9 cellular contexts compared by ENCODE assay signal in genomic region chr14:50260511-50260910, GRCh38. TPM values are rescaled to one million over a fixed set of nuclear protein-coding genes. Genes with fewer than 3 reads are reported as not detected.
DNase-seq lines count a peak whose midpoint lies in the region; ATAC-seq, FAIRE-seq and TF ChIP-seq lines count a peak whose summit lies in the region.
"Had no signal": no experiment of that assay in that cellular context is flagged by ENCODE, and none has a peak within 500 bp of the region (broad histone marks: within the 10 kb centered on the region; RNA-seq: fewer than 3 reads in every experiment).

No MANE protein-coding gene starts in this region.

- H3K4me3 ChIP-seq in fibroblast of the aortic adventitia (ENCODE audit: low read depth, low read length) = no peak overlapping the region
- no peak overlapping the region for H3K4me3 ChIP-seq in retinal pigment epithelial cell (ENCODE audit: low read length)
- H3K4me3 ChIP-seq: BLaER1 treated with 17β-estradiol and CSF1 and Interleukin-3, amounts not matched to agents 10 nM and 100 nM had no signal

- DNase-seq in NCI-H1092 treated with DMSO at 0.1 percent for 48 hours (lab: John Stamatoyannopoulos, UW) = peak; percentile 6
- DNase-seq in NCI-H1092 (lab: John Stamatoyannopoulos, UW) = no peak
- DNase-seq in H54 (ENCODE audit: insufficient read length, low spot score) = peak; percentile 1
- peak; percentile 65 for DNase-seq in fibroblast of the aortic adventitia (ENCODE audit: low read depth)
- DNase-seq in retinal pigment epithelial cell (ENCODE audit: low read depth) = no peak
- DNase-seq in activated gamma-delta T cell (lab: John Stamatoyannopoulos, UW) = no peak

- TF ChIP-seq CTCF in fibroblast of the aortic adventitia (IDR thresholded peaks at IDR 0.05; ENCODE audit: insufficient read depth, low read length) = peak; percentile 70
- peak; percentile 65 for TF ChIP-seq CTCF in retinal pigment epithelial cell (conservative IDR thresholded peaks at IDR 0.05; ENCODE audit: low read depth, low read length)

- peak; percentile 60 for FAIRE-seq in H54 (lab: Jason Lieb, UNC)

- ATAC-seq in SK-N-SH treated with all-trans-retinoic acid at 6 μM for 48 hours (peak; percentile 89), GM21737 (IDR thresholded peaks at IDR 0.05; ENCODE audit: unreplicated experiment) (no peak)

- TF ChIP-seq POLR2A in H54 (IDR thresholded peaks at IDR 0.05; ENCODE audit: low read depth, low read length) = no peak

TF ChIP-seq in SK-N-SH treated with all-trans-retinoic acid at 6 μM for 48 hours, 23 proteins besides CTCF, POLR2A, EP300 and RAD21:
- no peak for TF ChIP-seq ZFP3 (CRISPR knock-in tag; IDR thresholded peaks at IDR 0.05)
- TF ChIP-seq, protein P1, sequence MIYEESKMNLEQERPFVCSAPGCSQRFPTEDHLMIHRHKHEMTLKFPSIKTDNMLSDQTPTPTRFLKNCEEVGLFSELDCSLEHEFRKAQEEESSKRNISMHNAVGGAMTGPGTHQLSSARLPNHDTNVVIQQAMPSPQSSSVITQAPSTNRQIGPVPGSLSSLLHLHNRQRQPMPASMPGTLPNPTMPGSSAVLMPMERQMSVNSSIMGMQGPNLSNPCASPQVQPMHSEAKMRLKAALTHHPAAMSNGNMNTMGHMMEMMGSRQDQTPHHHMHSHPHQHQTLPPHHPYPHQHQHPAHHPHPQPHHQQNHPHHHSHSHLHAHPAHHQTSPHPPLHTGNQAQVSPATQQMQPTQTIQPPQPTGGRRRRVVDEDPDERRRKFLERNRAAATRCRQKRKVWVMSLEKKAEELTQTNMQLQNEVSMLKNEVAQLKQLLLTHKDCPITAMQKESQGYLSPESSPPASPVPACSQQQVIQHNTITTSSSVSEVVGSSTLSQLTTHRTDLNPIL (CRISPR knock-in tag; IDR thresholded peaks at IDR 0.05; ENCODE audit: low read depth) = no peak
- no peak for TF ChIP-seq ZNF70 (CRISPR knock-in tag; IDR thresholded peaks at IDR 0.05)
- TF ChIP-seq, protein P2, sequence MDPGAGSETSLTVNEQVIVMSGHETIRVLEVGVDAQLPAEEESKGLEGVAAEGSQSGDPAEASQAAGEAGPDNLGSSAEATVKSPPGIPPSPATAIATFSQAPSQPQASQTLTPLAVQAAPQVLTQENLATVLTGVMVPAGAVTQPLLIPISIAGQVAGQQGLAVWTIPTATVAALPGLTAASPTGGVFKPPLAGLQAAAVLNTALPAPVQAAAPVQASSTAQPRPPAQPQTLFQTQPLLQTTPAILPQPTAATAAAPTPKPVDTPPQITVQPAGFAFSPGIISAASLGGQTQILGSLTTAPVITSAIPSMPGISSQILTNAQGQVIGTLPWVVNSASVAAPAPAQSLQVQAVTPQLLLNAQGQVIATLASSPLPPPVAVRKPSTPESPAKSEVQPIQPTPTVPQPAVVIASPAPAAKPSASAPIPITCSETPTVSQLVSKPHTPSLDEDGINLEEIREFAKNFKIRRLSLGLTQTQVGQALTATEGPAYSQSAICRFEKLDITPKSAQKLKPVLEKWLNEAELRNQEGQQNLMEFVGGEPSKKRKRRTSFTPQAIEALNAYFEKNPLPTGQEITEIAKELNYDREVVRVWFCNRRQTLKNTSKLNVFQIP (CRISPR knock-in tag; IDR thresholded peaks at IDR 0.05; ENCODE audit: borderline replicate concordance, low read depth) = no peak
- TF ChIP-seq BACH2 (CRISPR knock-in tag; IDR thresholded peaks at IDR 0.05; ENCODE audit: borderline replicate concordance) = no peak
- no peak for TF ChIP-seq GLIS3 (CRISPR knock-in tag; IDR thresholded peaks at IDR 0.05)
- no peak for TF ChIP-seq RARB (CRISPR knock-in tag; IDR thresholded peaks at IDR 0.05)
- no peak for TF ChIP-seq TOX (CRISPR knock-in tag; IDR thresholded peaks at IDR 0.05; ENCODE audit: borderline replicate concordance)
- TF ChIP-seq TCF4 (CRISPR knock-in tag; IDR thresholded peaks at IDR 0.05; ENCODE audit: borderline replicate concordance) = no peak

RNA-seq across cellular contexts. Expression of gene SOS2, which starts 29.1 kb away (rescaled TPM):
- 22.3 and 33.2 TPM in 2 replicates for total RNA-seq in fibroblast of the aortic adventitia (ENCODE audit: low replicate concordance)

RNA-seq across cellular contexts. Expression of gene L2HGDH, which starts 51.5 kb away (rescaled TPM):
- total RNA-seq in fibroblast of the aortic adventitia (ENCODE audit: low replicate concordance) = 0.98 and 3.3 TPM in 2 replicates

RNA-seq across cellular contexts. Expression of gene DMAC2L, which starts 51.6 kb away (rescaled TPM):
- 2.2 and 4.4 TPM in 2 replicates for total RNA-seq in fibroblast of the aortic adventitia (ENCODE audit: low replicate concordance)

Comparison
In these comparisons a context has a peak if more than half of its experiments do, and no peak if none do; other contexts are left out.
1. DNase-seq: peak in NCI-H1092 treated with DMSO at 0.1 percent for 48 hours (single experiment), H54 (single experiment) and fibroblast of the aortic adventitia (single experiment); none in NCI-H1092 (single experiment), retinal pigment epithelial cell (single experiment) and activated gamma-delta T cell (single experiment).